ENCODE assay signal across 11 cellular contexts in genomic region chr7:148563583-148564274, GRCh38. TPM values are rescaled to one million over a fixed set of nuclear protein-coding genes. Genes with fewer than 3 reads are reported as not detected.
DNase-seq lines count a peak whose midpoint lies in the region; ATAC-seq and TF ChIP-seq lines count a peak whose summit lies in the region.
"Had no signal": no experiment of that assay in that cellular context is flagged by ENCODE, and none has a peak within 500 bp of the region (broad histone marks: within the 10 kb centered on the region; RNA-seq: fewer than 3 reads in every experiment).

No MANE protein-coding gene starts in this region.

- H4K20me1 ChIP-seq in HCT116 (ENCODE audit: insufficient read depth), result no peaks in the 10 kb centered on the region

- ATAC-seq in activated CD4-positive, alpha-beta T cell treated with anti-CD3 and anti-CD28 coated beads for 36 hours, result peak; percentile 57
- ATAC-seq in HCT116, result no peak
- ATAC-seq in stimulated activated naive B cell treated with anti-CD40 and anti-IgM and Interleukin-4, amounts not matched to agents 10 μg/mL and 1 μg/mL and 100 μg/mL, for 72 hours (replicated peaks), result peak; percentile 59 to 68

- peak overlapping the region; percentile 81 for H3K27ac Mint-ChIP-seq in activated CD4-positive, alpha-beta T cell treated with anti-CD3 and anti-CD28 coated beads for 36 hours
- peak overlapping the region; percentile 89 for H3K27ac Mint-ChIP-seq in activated CD4-positive, alpha-beta memory T cell treated with anti-CD3 and anti-CD28 coated beads, Interleukin-2, amount 10 ng/mL, durations not matched to agents 7 days and 5 days
- H3K27ac Mint-ChIP-seq in stimulated activated naive B cell treated with anti-CD40 and anti-IgM and Interleukin-4, amounts not matched to agents 10 μg/mL and 1 μg/mL and 100 μg/mL, for 72 hours, result peak overlapping the region; percentile 88
- no peak overlapping the region for H3K27ac Mint-ChIP-seq in nephron progenitor cell

- H3K4me3 ChIP-seq in HCT116 (replicated peaks in 1 of 2; ENCODE audit: low read depth in 1 of 2, low read length in 2 of 2), result no peak overlapping the region
- H3K4me3 ChIP-seq: cardiac muscle cell had no signal

- H3K36me3 ChIP-seq in HCT116 (ENCODE audit: control insufficient read depth in 1 of 2, insufficient read depth in 2 of 2, low read length in 2 of 2), result no peaks in the 10 kb centered on the region
- H3K36me3 ChIP-seq: cardiac muscle cell had no signal

- H3K9me3 ChIP-seq in HCT116 (ENCODE audit: control insufficient read depth in 1 of 2, insufficient read depth in 1 of 2, low read depth in 1 of 2, low read length in 2 of 2), result no peaks in the 10 kb centered on the region

- intact Hi-C loops in activated CD4-positive, alpha-beta T cell treated with anti-CD3 and anti-CD28 coated beads for 36 hours (cut with DNase I, micrococcal nuclease), result loop anchor here (1.0 to 5.0 kb wide), 5 partner anchors 21 to 134 kb away; partner anchors contain the start of gene CUL1 (in 1 of the 2)
- intact Hi-C loops in HCT116 (cut with micrococcal nuclease), result no loop called here

- H3K9ac ChIP-seq in HCT116 (ENCODE audit: low read length), result no peak overlapping the region

- H2AFZ ChIP-seq in HCT116 (ENCODE audit: low read depth, low read length, poor library complexity, severe bottlenecking), result peak overlapping the region; percentile 11

- no peak for TF ChIP-seq POLR2A in HCT116 (IDR thresholded peaks at IDR 0.05; ENCODE audit: borderline replicate concordance, extremely low read depth, insufficient read depth, insufficient read length)

- CTCF ChIA-PET in activated CD4-positive, alpha-beta T cell treated with anti-CD3 and anti-CD28 coated beads for 36 hours (lab: Charles Lee), result interaction anchor here (0.6 to 3.9 kb wide), 4 partner anchors 9 to 223 kb away, joined by 3 to 28 read pairs (median 5); no protein-coding TSS in a partner anchor
- CTCF ChIA-PET in HCT116 (lab: Charles Lee), result no interaction called here
- CTCF ChIA-PET in activated CD4-positive, alpha-beta memory T cell treated with anti-CD3 and anti-CD28 coated beads, Interleukin-2, amount 10 ng/mL, durations not matched to agents 7 days and 5 days (lab: Charles Lee), result interaction anchor here (0.8 to 4.3 kb wide), 5 partner anchors 11 to 399 kb away, joined by 3 to 36 read pairs (median 3); no protein-coding TSS in a partner anchor

- peaks cover 8% of the 10 kb centered on the region for H3K9me3 Mint-ChIP-seq in activated CD4-positive, alpha-beta T cell treated with anti-CD3 and anti-CD28 coated beads for 36 hours (ENCODE audit: low read depth)
- H3K9me3 Mint-ChIP-seq in activated CD4-positive, alpha-beta memory T cell treated with anti-CD3 and anti-CD28 coated beads, Interleukin-2, amount 10 ng/mL, durations not matched to agents 7 days and 5 days, result peaks cover 17% of the 10 kb centered on the region
- H3K9me3 Mint-ChIP-seq in stimulated activated naive B cell treated with anti-CD40 and anti-IgM and Interleukin-4, amounts not matched to agents 10 μg/mL and 1 μg/mL and 100 μg/mL, for 72 hours, result peaks cover 4 to 5% of the 10 kb centered on the region in 2 donors
- H3K9me3 Mint-ChIP-seq in nephron progenitor cell, result peaks cover 12% of the 10 kb centered on the region

- no peaks in the 10 kb centered on the region for H3K36me3 Mint-ChIP-seq in activated CD4-positive, alpha-beta T cell treated with anti-CD3 and anti-CD28 coated beads for 36 hours (ENCODE audit: low read depth)
- H3K36me3 Mint-ChIP-seq in activated CD4-positive, alpha-beta memory T cell treated with anti-CD3 and anti-CD28 coated beads, Interleukin-2, amount 10 ng/mL, durations not matched to agents 7 days and 5 days (ENCODE audit: low read depth), result peaks cover 15% of the 10 kb centered on the region
- H3K36me3 Mint-ChIP-seq in stimulated activated naive B cell treated with anti-CD40 and anti-IgM and Interleukin-4, amounts not matched to agents 10 μg/mL and 1 μg/mL and 100 μg/mL, for 72 hours, result peaks cover 2 to 4% of the 10 kb centered on the region in 2 donors
- H3K36me3 Mint-ChIP-seq in nephron progenitor cell (ENCODE audit: low read depth), result no peaks in the 10 kb centered on the region

- no peak overlapping the region for H3K27ac ChIP-seq in HCT116 (ENCODE audit: low read depth, low read length)
- H3K27ac ChIP-seq: cardiac muscle cell had no signal

- no peak for TF ChIP-seq CTCF in HCT116 (IDR thresholded peaks at IDR 0.05 in 2 of 3, conservative IDR thresholded peaks at IDR 0.05 in 1 of 3; ENCODE audit: borderline replicate concordance in 1 of 3, insufficient read depth in 1 of 3, low read depth in 2 of 3, low read length in 2 of 3)
- no peak for TF ChIP-seq CTCF in nephron progenitor cell (IDR thresholded peaks at IDR 0.05)
- no peak for TF ChIP-seq CTCF in GM10266 (IDR thresholded peaks at IDR 0.05; ENCODE audit: control insufficient read depth, insufficient read depth, low read depth, missing control alignments)

- POLR2A ChIA-PET in activated CD4-positive, alpha-beta T cell treated with anti-CD3 and anti-CD28 coated beads for 36 hours (lab: Charles Lee), result interaction anchor here (0.6 to 1.0 kb wide), 4 partner anchors 10 to 195 kb away, joined by 3 to 6 read pairs (median 4); no protein-coding TSS in a partner anchor
- POLR2A ChIA-PET in HCT116 (lab: Charles Lee), result no interaction called here
- POLR2A ChIA-PET in activated CD4-positive, alpha-beta memory T cell treated with anti-CD3 and anti-CD28 coated beads, Interleukin-2, amount 10 ng/mL, durations not matched to agents 7 days and 5 days (lab: Charles Lee), result interaction anchor here (0.6 to 1.8 kb wide), 7 partner anchors 8 to 502 kb away, joined by 3 to 5 read pairs (median 4); partner anchors contain the start of gene CUL1

- no peak for DNase-seq in activated CD4-positive, alpha-beta T cell treated with anti-CD3 and anti-CD28 coated beads for 36 hours
- DNase-seq in activated CD4-positive, alpha-beta T cell treated with anti-CD3 and anti-CD28 coated beads for 1 hour, result no peak
- DNase-seq in HCT116 (ENCODE audit: low read depth, low spot score), result no peak
- DNase-seq in activated CD4-positive, alpha-beta memory T cell treated with anti-CD3 and anti-CD28 coated beads, Interleukin-2, amount 10 ng/mL, durations not matched to agents 7 days and 5 days, result no peak
- DNase-seq in stimulated activated naive B cell treated with anti-CD40 and anti-IgM and Interleukin-4, amounts not matched to agents 10 μg/mL and 1 μg/mL and 100 μg/mL, for 72 hours, result no peak
- no peak for DNase-seq in nephron progenitor cell
- DNase-seq in islet precursor cell, result no peak
- no peak for DNase-seq in GM10266 (ENCODE audit: extremely low spot score)

- no TSS peak for BruUV-seq in HCT116 (replicated peaks; lab: Mats Ljungman, UMichigan)

- H3K79me2 ChIP-seq in HCT116 (ENCODE audit: insufficient read depth, low read length), result no peaks in the 10 kb centered on the region

- H3K27me3 Mint-ChIP-seq in activated CD4-positive, alpha-beta T cell treated with anti-CD3 and anti-CD28 coated beads for 36 hours, result peaks cover 8% of the 10 kb centered on the region
- H3K27me3 Mint-ChIP-seq in activated CD4-positive, alpha-beta memory T cell treated with anti-CD3 and anti-CD28 coated beads, Interleukin-2, amount 10 ng/mL, durations not matched to agents 7 days and 5 days, result peaks cover 12% of the 10 kb centered on the region
- H3K27me3 Mint-ChIP-seq in stimulated activated naive B cell treated with anti-CD40 and anti-IgM and Interleukin-4, amounts not matched to agents 10 μg/mL and 1 μg/mL and 100 μg/mL, for 72 hours, result peaks cover 11 to 24% of the 10 kb centered on the region in 2 donors
- peaks cover 4% of the 10 kb centered on the region for H3K27me3 Mint-ChIP-seq in nephron progenitor cell (ENCODE audit: low read depth, poor library complexity)

- H3K4me1 Mint-ChIP-seq in activated CD4-positive, alpha-beta T cell treated with anti-CD3 and anti-CD28 coated beads for 36 hours, result peaks cover 17% of the 10 kb centered on the region
- H3K4me1 Mint-ChIP-seq in activated CD4-positive, alpha-beta memory T cell treated with anti-CD3 and anti-CD28 coated beads, Interleukin-2, amount 10 ng/mL, durations not matched to agents 7 days and 5 days, result peaks cover 28% of the 10 kb centered on the region
- H3K4me1 Mint-ChIP-seq in stimulated activated naive B cell treated with anti-CD40 and anti-IgM and Interleukin-4, amounts not matched to agents 10 μg/mL and 1 μg/mL and 100 μg/mL, for 72 hours, result peaks cover 22 to 34% of the 10 kb centered on the region in 2 donors
- H3K4me1 Mint-ChIP-seq in nephron progenitor cell, result no peaks in the 10 kb centered on the region

- TF ChIP-seq RAD21 in HCT116 (IDR thresholded peaks at IDR 0.05; ENCODE audit: low read depth), result no peak

- RAD21 ChIA-PET in HCT116 (lab: Charles Lee; ENCODE audit: low non-redundant PET in 1 of 2, low total read pairs in 2 of 2, uncharacterized antibody in 2 of 2, unreplicated experiment in 2 of 2), result no interaction called here

- H3K4me3 Mint-ChIP-seq in activated CD4-positive, alpha-beta T cell treated with anti-CD3 and anti-CD28 coated beads for 36 hours, result peak overlapping the region; percentile 40
- H3K4me3 Mint-ChIP-seq in activated CD4-positive, alpha-beta memory T cell treated with anti-CD3 and anti-CD28 coated beads, Interleukin-2, amount 10 ng/mL, durations not matched to agents 7 days and 5 days, result peak overlapping the region; percentile 29
- H3K4me3 Mint-ChIP-seq in stimulated activated naive B cell treated with anti-CD40 and anti-IgM and Interleukin-4, amounts not matched to agents 10 μg/mL and 1 μg/mL and 100 μg/mL, for 72 hours, result peak overlapping the region; percentile 56 to 62
- no peak overlapping the region for H3K4me3 Mint-ChIP-seq in nephron progenitor cell

- H3K4me2 ChIP-seq in HCT116 (ENCODE audit: low read length), result peak overlapping the region; percentile 39

- no peaks in the 10 kb centered on the region for H3K9me2 ChIP-seq in HCT116 (ENCODE audit: insufficient read depth)

- H3K27me3 ChIP-seq in HCT116 (ENCODE audit: insufficient read depth, low read length), result no peaks in the 10 kb centered on the region
- H3K27me3 ChIP-seq: cardiac muscle cell had no signal

- peaks cover 0 to 13% of the 10 kb centered on the region in 2 experiments; a peak in 2 of 4 replicates for H3K4me1 ChIP-seq in HCT116 (ENCODE audit: control insufficient read depth in 1 of 2, insufficient read depth in 2 of 2, low read length in 2 of 2)

TF ChIP-seq in HCT116, 20 proteins besides CTCF, POLR2A, EP300 and RAD21:
- TF ChIP-seq SRF (IDR thresholded peaks at IDR 0.05; ENCODE audit: low read depth) (no peak), ELF1 (IDR thresholded peaks at IDR 0.05; ENCODE audit: borderline replicate concordance, low read depth) (no peak), JUND (IDR thresholded peaks at IDR 0.05) (no peak)

RNA-seq across cellular contexts. Expression of gene C7orf33, which starts 26.8 kb away (rescaled TPM):
- not detected for total RNA-seq in activated CD4-positive, alpha-beta T cell treated with anti-CD3 and anti-CD28 coated beads for 36 hours
- not detected for total RNA-seq in HCT116 (2021; ENCODE audit: unreplicated experiment)
- polyA plus RNA-seq in HCT116 (2012), result not detected in 2 replicates
- not detected for total RNA-seq in activated CD4-positive, alpha-beta memory T cell treated with anti-CD3 and anti-CD28 coated beads, Interleukin-2, amount 10 ng/mL, durations not matched to agents 7 days and 5 days
- total RNA-seq: cardiac muscle cell, skeletal muscle tissue, ureter had no signal
- polyA plus RNA-seq: cardiac muscle cell had no signal
